In genomic region chr4:113436360-113436759, GRCh38 we compare ENCODE assay signal across 9 cellular contexts.
A peak's percentile ranks its signal among the peaks of the same experiment; 100 is the strongest.
DNase-seq lines count a peak whose midpoint lies in the region; ATAC-seq and TF ChIP-seq lines count a peak whose summit lies in the region.
"Had no signal": no experiment of that assay in that cellular context is flagged by ENCODE, and none has a peak within 500 bp of the region (broad histone marks: within the 10 kb centered on the region; RNA-seq: fewer than 3 reads in every experiment).

No MANE protein-coding gene starts in this region.

- peaks cover 0 to 5% of the 10 kb centered on the region in 2 donors for H3K36me3 Mint-ChIP-seq in activated T-cell treated with anti-CD3 and anti-CD28 coated beads, Interleukin-2, amount 50 U/mL, for 72 hours (ENCODE audit: insufficient read depth in 2 of 2)

- H3K27ac Mint-ChIP-seq in activated T-cell treated with anti-CD3 and anti-CD28 coated beads, Interleukin-2, amount 50 U/mL, for 72 hours = peak overlapping the region; percentile 64

- intact Hi-C loops in left lung (cut with DNase I) (no loop called here), aorta (cut with DNase I) (no loop called here)

- WGBS in aorta, 2 donors = 8% methylated on average over 3 of the region's 3 CpGs

- peaks cover 15% of the 10 kb centered on the region for H3K4me1 Mint-ChIP-seq in activated T-cell treated with anti-CD3 and anti-CD28 coated beads, Interleukin-2, amount 50 U/mL, for 72 hours (ENCODE audit: low read depth)

- no peak overlapping the region for H3K4me3 Mint-ChIP-seq in activated T-cell treated with anti-CD3 and anti-CD28 coated beads, Interleukin-2, amount 50 U/mL, for 72 hours

- H3K4me3 ChIP-seq in astrocyte of the spinal cord (ENCODE audit: low read depth, low read length) (no peak overlapping the region), left lung (no peak overlapping the region), aorta (ENCODE audit: low read length in 2 of 2) (no peak overlapping the region)

- TF ChIP-seq CTCF in astrocyte of the spinal cord (IDR thresholded peaks at IDR 0.05; ENCODE audit: low read depth, low read length) (no peak), left lung (IDR thresholded peaks at IDR 0.05) (no peak)

- H3K36me3 ChIP-seq in left lung (no peaks in the 10 kb centered on the region), aorta (ENCODE audit: control insufficient read depth in 1 of 2, insufficient read depth in 2 of 2, low read length in 1 of 2) (no peaks in the 10 kb centered on the region)

- H3K9me3 ChIP-seq in left lung (no peaks in the 10 kb centered on the region), aorta (ENCODE audit: control insufficient read depth, low read length) (no peaks in the 10 kb centered on the region)

- peak overlapping the region; percentile 41 to 60 for H3K27ac ChIP-seq in left lung
- no peak overlapping the region for H3K27ac ChIP-seq in aorta (ENCODE audit: low read depth in 1 of 2, low read length in 2 of 2)

- H3K9me3 Mint-ChIP-seq in activated T-cell treated with anti-CD3 and anti-CD28 coated beads, Interleukin-2, amount 50 U/mL, for 72 hours = peaks cover 0 to 2% of the 10 kb centered on the region in 2 donors

- in situ Hi-C loops in astrocyte of the spinal cord (cut with HindIII; ENCODE audit: low sequenced_read_pairs) = no loop called here

- H3K4me1 ChIP-seq in left lung = peaks cover 3 to 8% of the 10 kb centered on the region in 2 donors
- peaks cover 7 to 22% of the 10 kb centered on the region in 2 donors for H3K4me1 ChIP-seq in aorta (ENCODE audit: control insufficient read depth in 1 of 2, insufficient read depth in 2 of 2, low read length in 2 of 2)

- DNase-seq in activated T-cell treated with anti-CD3 and anti-CD28 coated beads, Interleukin-2, amount 50 U/mL, for 72 hours = no peak
- DNase-seq in activated T-cell treated with anti-CD3 and anti-CD28 coated beads, Interleukin-2, amount 50 U/mL, for 48 hours = no peak
- peak; percentile 87 for DNase-seq in astrocyte of the spinal cord (ENCODE audit: low read depth, low spot score)
- no peak for DNase-seq in left lung
- no peak for DNase-seq in aorta
- no peak for DNase-seq in anterior cingulate cortex (lab: John Stamatoyannopoulos, UW)
- no peak for DNase-seq in mesenteric fat pad (ENCODE audit: low spot score)
- DNase-seq: hippocampal formation had no signal

- peaks cover 19% of the 10 kb centered on the region for H3K27me3 Mint-ChIP-seq in activated T-cell treated with anti-CD3 and anti-CD28 coated beads, Interleukin-2, amount 50 U/mL, for 72 hours (ENCODE audit: low read depth)

- H3K27me3 ChIP-seq in left lung (no peaks in the 10 kb centered on the region), aorta (ENCODE audit: control insufficient read depth in 1 of 2, insufficient read depth in 2 of 2, low read length in 1 of 2) (no peaks in the 10 kb centered on the region)

- ATAC-seq in activated T-cell treated with anti-CD3 and anti-CD28 coated beads, Interleukin-2, amount 50 U/mL, for 72 hours (replicated peaks in 1 of 2) = no peak
- ATAC-seq in left lung (peak; percentile 57), aorta (ENCODE audit: low FRiP score) (peak; percentile 69), GM21423 (IDR thresholded peaks at IDR 0.05; ENCODE audit: unreplicated experiment) (no peak)

Comparison
In these comparisons a context has a peak if more than half of its experiments do, and no peak if none do; other contexts are left out.
1. ATAC-seq: peak in left lung (single experiment) and aorta (single experiment); none in activated T-cell treated with anti-CD3 and anti-CD28 coated beads, Interleukin-2, amount 50 U/mL, for 72 hours (0 of 2) and GM21423 (single experiment).
2. H3K27ac ChIP-seq: peak in left lung (2 of 2); none in aorta (0 of 2).